In the genomic region with DNA sequence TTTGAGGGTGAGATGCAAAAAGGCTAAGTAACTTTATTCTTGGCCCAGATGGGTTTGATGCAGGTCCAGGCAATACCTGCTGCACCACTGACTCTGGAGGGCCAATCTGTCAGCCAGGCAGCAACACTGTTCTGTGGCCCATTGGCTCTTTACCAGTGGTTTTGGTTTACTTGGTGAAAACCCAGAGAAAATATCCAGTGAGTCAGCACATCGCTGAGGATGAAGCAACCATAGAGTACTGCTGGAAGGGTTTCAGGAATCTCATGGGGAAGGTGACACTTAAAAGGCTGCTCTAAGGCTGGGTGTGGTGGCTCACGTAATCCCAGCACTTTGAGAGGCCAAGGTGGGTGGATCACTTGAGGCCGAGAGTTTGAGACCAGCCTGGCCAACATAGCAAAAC, we compare ENCODE assay signal across 15 cellular contexts.
DNase-seq lines count a peak whose midpoint lies in the region; ATAC-seq and TF ChIP-seq lines count a peak whose summit lies in the region.
"Had no signal": no experiment of that assay in that cellular context is flagged by ENCODE, and none has a peak within 500 bp of the region (broad histone marks: within the 10 kb centered on the region; RNA-seq: fewer than 3 reads in every experiment).

No MANE protein-coding gene starts in this region.

- H3K4me1 ChIP-seq in left lung, result no peaks in the 10 kb centered on the region
- no peaks in the 10 kb centered on the region for H3K4me1 ChIP-seq in gastroesophageal sphincter
- H3K4me1 ChIP-seq: sigmoid colon had no signal

- H3K4me3 ChIP-seq in brain microvascular endothelial cell (ENCODE audit: low read depth, low read length), result no peak overlapping the region
- no peak overlapping the region for H3K4me3 ChIP-seq in left lung
- H3K4me3 ChIP-seq in gastroesophageal sphincter, result no peak overlapping the region
- H3K4me3 ChIP-seq: sigmoid colon had no signal

- no peaks in the 10 kb centered on the region for H3K36me3 ChIP-seq in brain microvascular endothelial cell (replicated peaks)
- no peaks in the 10 kb centered on the region for H3K36me3 ChIP-seq in left lung
- no peaks in the 10 kb centered on the region for H3K36me3 ChIP-seq in gastroesophageal sphincter
- H3K36me3 ChIP-seq: sigmoid colon had no signal

- no peak for TF ChIP-seq CTCF in brain microvascular endothelial cell (IDR thresholded peaks at IDR 0.05; ENCODE audit: low read depth, low read length, missing control alignments)
- TF ChIP-seq CTCF in left lung (IDR thresholded peaks at IDR 0.05), result no peak
- TF ChIP-seq CTCF in gastroesophageal sphincter (IDR thresholded peaks at IDR 0.05), result no peak

- DNase-seq in AG08395 (ENCODE audit: low spot score) (peak; percentile 6), HT1080 (ENCODE audit: low read depth) (peak; percentile 82), brain microvascular endothelial cell (peak; percentile 30), left lung (peak in 1 of 2 donors; percentile 44), NCI-H2171 treated with DMSO at 0.1 percent for 48 hours (lab: John Stamatoyannopoulos, UW) (no peak), GDM1 (lab: John Stamatoyannopoulos, UW) (no peak), hippocampal formation (lab: John Stamatoyannopoulos, UW) (no peak)
- DNase-seq: activated B cell treated with CpG ODN at 0.5 μM for 24 hours; activated naive CD4-positive, alpha-beta T cell treated with Interleukin-2 at 50 U/mL for 16 hours; DMS 273 treated with DMSO at 0.1 percent for 48 hours; NCI-H1105 treated with DMSO at 0.1 percent for 48 hours; NCI-H446 treated with DMSO at 0.1 percent for 48 hours; sigmoid colon; stimulated activated naive CD4-positive, alpha-beta T cell treated with Interleukin-2 at 50 U/mL for 16 hours had no signal

- H3K27me3 ChIP-seq in brain microvascular endothelial cell (replicated peaks) (no peaks in the 10 kb centered on the region), left lung (no peaks in the 10 kb centered on the region), gastroesophageal sphincter (no peaks in the 10 kb centered on the region)
- H3K27me3 ChIP-seq: sigmoid colon had no signal

- intact Hi-C loops in left lung (cut with DNase I), result no loop called here

- ATAC-seq in left lung, result peak; percentile 94
- no peak for ATAC-seq in gastroesophageal sphincter

- no peak for TF ChIP-seq POLR2A in gastroesophageal sphincter (IDR thresholded peaks at IDR 0.05)

- H3K27ac ChIP-seq in brain microvascular endothelial cell (no peak overlapping the region), left lung (no peak overlapping the region), gastroesophageal sphincter (no peak overlapping the region)
- H3K27ac ChIP-seq: sigmoid colon had no signal

- WGBS in gastroesophageal sphincter (ENCODE audit: low coverage in 1 of 2), 2 donors, result 90% methylated on average over 3 of the region's 3 CpGs; no CpG with 5 or more reads in 1 of the 2 donors

- in situ Hi-C loops in brain microvascular endothelial cell (cut with HindIII; ENCODE audit: low pct_ligation_motif_present, low sequenced_read_pairs), result no loop called here

- no peaks in the 10 kb centered on the region for H3K9me3 ChIP-seq in left lung
- H3K9me3 ChIP-seq in gastroesophageal sphincter, result no peaks in the 10 kb centered on the region
- H3K9me3 ChIP-seq: sigmoid colon had no signal

- TF ChIP-seq EP300 in gastroesophageal sphincter (IDR thresholded peaks at IDR 0.05), result no peak

Comparison
In these comparisons a context has a peak if more than half of its experiments do, and no peak if none do; other contexts are left out.
1. DNase-seq: peak in AG08395 (single experiment), HT1080 (single experiment) and brain microvascular endothelial cell (single experiment); none in NCI-H2171 treated with DMSO at 0.1 percent for 48 hours (single experiment), GDM1 (single experiment) and hippocampal formation (0 of 2).